17 cellular contexts compared by ENCODE assay signal in genomic region chr4:175176710-175177109, GRCh38.
DNase-seq lines count a peak whose midpoint lies in the region; ATAC-seq and TF ChIP-seq lines count a peak whose summit lies in the region.
"Had no signal": no experiment of that assay in that cellular context is flagged by ENCODE, and none has a peak within 500 bp of the region (broad histone marks: within the 10 kb centered on the region; RNA-seq: fewer than 3 reads in every experiment).

No MANE protein-coding gene starts in this region.

- CTCF ChIA-PET in PC-3 (lab: Charles Lee), result no interaction called here

- H3K4me3 ChIP-seq in MG63 (peak overlapping the region; percentile 36), PC-3 (ENCODE audit: low read length) (0 out of 2 replicates have a peak overlapping the region, but pooled peaks have one; percentile 16)
- H3K4me3 ChIP-seq: BLaER1, GM23248 had no signal

- ATAC-seq in PC-3 (peak; percentile 33), HG03095 (IDR thresholded peaks at IDR 0.05; ENCODE audit: unreplicated experiment) (no peak)
- no peak for ATAC-seq in stimulated activated naive CD8-positive, alpha-beta T cell treated with anti-CD3 and anti-CD28 coated beads, Interleukin-15, Interleukin-2, amounts not matched to agents 100 U/mL and 50 U/mL, for 24 hours
- ATAC-seq: HepG2 had no signal

- H3K79me2 ChIP-seq in PC-3 (ENCODE audit: low read length), result no peaks in the 10 kb centered on the region

- POLR2A ChIA-PET in PC-3 (lab: Charles Lee; ENCODE audit: unreplicated experiment), result no interaction called here

- no peak for TF ChIP-seq CTCF in PC-3 (conservative IDR thresholded peaks at IDR 0.05; ENCODE audit: low read depth, low read length)

- H3K27me3 ChIP-seq in MG63 (no peaks in the 10 kb centered on the region), PC-3 (ENCODE audit: low read length) (no peaks in the 10 kb centered on the region)
- H3K27me3 ChIP-seq: BLaER1 had no signal

- H3K9ac ChIP-seq in PC-3 (ENCODE audit: low read length), result no peak overlapping the region
- H3K9ac ChIP-seq: BLaER1, GM23248 had no signal

- peak; percentile 6 for DNase-seq in ELR (ENCODE audit: low read depth)
- DNase-seq in MG63, result no peak
- DNase-seq in PC-3, result no peak
- peak; percentile 9 for DNase-seq in myocyte (ENCODE audit: low read depth)
- no peak for DNase-seq in NOMO-1 (lab: John Stamatoyannopoulos, UW; ENCODE audit: unreplicated experiment in 2 of 2)
- no peak for DNase-seq in NCI-H146 (lab: John Stamatoyannopoulos, UW)
- no peak for DNase-seq in stimulated activated naive CD8-positive, alpha-beta T cell treated with anti-CD3 and anti-CD28 coated beads, Interleukin-15, Interleukin-2, amounts not matched to agents 100 U/mL and 50 U/mL, for 24 hours
- DNase-seq: Caco-2; CD8-positive, alpha-beta memory T cell; DND-41; GF-D8; GM23248; H9 had no signal

- no peaks in the 10 kb centered on the region for H3K4me1 ChIP-seq in PC-3 (ENCODE audit: insufficient read depth, low read length)
- H3K4me1 ChIP-seq: BLaER1, Caco-2 had no signal

- no TSS peak for BruUV-seq in PC-3 (replicated peaks; lab: Mats Ljungman, UMichigan)

- peak overlapping the region; percentile 38; the same call in 1 of the 2 replicates for H3K4me2 ChIP-seq in PC-3 (ENCODE audit: low read length)
- H3K4me2 ChIP-seq: BLaER1 had no signal

- H3K9me2 ChIP-seq in PC-3 (replicated peaks; ENCODE audit: low read length), result no peaks in the 10 kb centered on the region

- H4K20me1 ChIP-seq in PC-3 (ENCODE audit: low read length), result no peaks in the 10 kb centered on the region
- H4K20me1 ChIP-seq: BLaER1 had no signal

- intact Hi-C loops in PC-3 (cut with micrococcal nuclease), result no loop called here

- no peaks in the 10 kb centered on the region for H3K9me3 ChIP-seq in MG63
- H3K9me3 ChIP-seq in PC-3 (ENCODE audit: low read length), result no peaks in the 10 kb centered on the region
- H3K9me3 ChIP-seq: BLaER1, Caco-2 had no signal

- H3K36me3 ChIP-seq in MG63 (no peaks in the 10 kb centered on the region), PC-3 (ENCODE audit: low read depth, low read length) (no peaks in the 10 kb centered on the region)
- H3K36me3 ChIP-seq: BLaER1 had no signal

- no peak overlapping the region for H3K27ac ChIP-seq in PC-3 (ENCODE audit: low read length)
- H3K27ac ChIP-seq: 22Rv1, BLaER1, GM23248 had no signal

- no peaks in the 10 kb centered on the region for H3F3A ChIP-seq in PC-3 (ENCODE audit: low read length, unreplicated experiment)

- H2AFZ ChIP-seq in PC-3 (ENCODE audit: low read length), result peak overlapping the region; percentile 63
- H2AFZ ChIP-seq: GM23248 had no signal

Comparison
In these comparisons a context has a peak if more than half of its experiments do, and no peak if none do; other contexts are left out.
1. DNase-seq: peak in ELR (single experiment) and myocyte (single experiment); none in MG63 (single experiment), PC-3 (single experiment), NOMO-1 (0 of 2), NCI-H146 (single experiment) and stimulated activated naive CD8-positive, alpha-beta T cell treated with anti-CD3 and anti-CD28 coated beads, Interleukin-15, Interleukin-2, amounts not matched to agents 100 U/mL and 50 U/mL, for 24 hours (single experiment).